21 cellular contexts compared by ENCODE assay signal in genomic region chr6:168870982-168871381, GRCh38.
"Had no signal": no experiment of that assay in that cellular context is flagged by ENCODE, and none has a peak within 500 bp of the region (broad histone marks: within the 10 kb centered on the region; RNA-seq: fewer than 3 reads in every experiment).

No MANE protein-coding gene starts in this region.

- H3K4me1 Mint-ChIP-seq: naive thymus-derived CD8-positive, alpha-beta T cell; stimulated activated naive B cell treated with anti-CD40 and anti-IgM and Interleukin-4, amounts not matched to agents 10 μg/mL and 1 μg/mL and 100 μg/mL, for 72 hours had no signal

- H3K36me3 ChIP-seq: lower lobe of right lung, pancreas, right lobe of liver, thoracic aorta, tibial nerve, upper lobe of left lung had no signal

- ATAC-seq: left ventricle myocardium superior; naive thymus-derived CD8-positive, alpha-beta T cell; right lobe of liver; stimulated activated naive B cell treated with anti-CD40 and anti-IgM and Interleukin-4, amounts not matched to agents 10 μg/mL and 1 μg/mL and 100 μg/mL, for 72 hours had no signal

- H3K4me1 ChIP-seq: lower lobe of right lung, pancreas, right lobe of liver, upper lobe of left lung had no signal

- H3K9me3 ChIP-seq: lower lobe of right lung, pancreas, right lobe of liver, thoracic aorta, tibial nerve, upper lobe of left lung had no signal

- H3K4me3 Mint-ChIP-seq: immature natural killer cell; naive thymus-derived CD8-positive, alpha-beta T cell; nephron progenitor cell; stimulated activated naive B cell treated with anti-CD40 and anti-IgM and Interleukin-4, amounts not matched to agents 10 μg/mL and 1 μg/mL and 100 μg/mL, for 72 hours; stimulated activated naive CD8-positive, alpha-beta T cell treated with anti-CD3 and anti-CD28 coated beads, Interleukin-15, Interleukin-2, amounts not matched to agents 100 ng/mL and 50 ng/mL, for 24 hours had no signal

- H3K27me3 ChIP-seq: pancreas, right lobe of liver, tibial nerve, upper lobe of left lung had no signal

- H3K4me3 ChIP-seq: coronary artery, lower lobe of right lung, right lobe of liver, thoracic aorta, tibial nerve, upper lobe of left lung had no signal

- H3K9me3 Mint-ChIP-seq: immature natural killer cell; naive thymus-derived CD8-positive, alpha-beta T cell; nephron progenitor cell; stimulated activated naive B cell treated with anti-CD40 and anti-IgM and Interleukin-4, amounts not matched to agents 10 μg/mL and 1 μg/mL and 100 μg/mL, for 72 hours; stimulated activated naive CD8-positive, alpha-beta T cell treated with anti-CD3 and anti-CD28 coated beads, Interleukin-15, Interleukin-2, amounts not matched to agents 100 ng/mL and 50 ng/mL, for 24 hours had no signal

- H3K27ac ChIP-seq: coronary artery, lower lobe of right lung, pancreas, right lobe of liver, thoracic aorta, tibial nerve, upper lobe of left lung had no signal

- H3K27ac Mint-ChIP-seq: stimulated activated naive B cell treated with anti-CD40 and anti-IgM and Interleukin-4, amounts not matched to agents 10 μg/mL and 1 μg/mL and 100 μg/mL, for 72 hours; stimulated activated naive CD8-positive, alpha-beta T cell treated with anti-CD3 and anti-CD28 coated beads, Interleukin-15, Interleukin-2, amounts not matched to agents 100 ng/mL and 50 ng/mL, for 24 hours had no signal

- DNase-seq: dermis blood vessel endothelial cell; effector memory CD4-positive, alpha-beta T cell; hypothalamus; immature natural killer cell; islet precursor cell; kidney glomerular epithelial cell; left ventricle myocardium superior; lower lobe of right lung; naive thymus-derived CD8-positive, alpha-beta T cell; nephron progenitor cell; occipital lobe; right lobe of liver; stimulated activated CD4-positive, alpha-beta T cell treated with anti-CD3 and anti-CD28 coated beads, Interleukin-15, amount 100 ng/mL, for 24 hours; stimulated activated CD4-positive, alpha-beta T cell treated with anti-CD3 and anti-CD28 coated beads, Interleukin-2, amount 100 ng/mL, for 48 hours; stimulated activated naive B cell treated with anti-CD40 and anti-IgM and Interleukin-4, amounts not matched to agents 10 μg/mL and 1 μg/mL and 100 μg/mL, for 72 hours; upper lobe of left lung had no signal

- H3K36me3 Mint-ChIP-seq: immature natural killer cell; naive thymus-derived CD8-positive, alpha-beta T cell; stimulated activated naive B cell treated with anti-CD40 and anti-IgM and Interleukin-4, amounts not matched to agents 10 μg/mL and 1 μg/mL and 100 μg/mL, for 72 hours had no signal
